1 cellular context compared by ENCODE assay signal in genomic region chr19:4817467-4818277, GRCh38.
TF ChIP-seq lines count a peak whose summit lies in the region.

No MANE protein-coding gene starts in this region.

TF ChIP-seq in HepG2, 621 proteins besides CTCF, POLR2A, EP300 and RAD21:
- no peak for TF ChIP-seq ZNF546 (CRISPR knock-in tag; conservative IDR thresholded peaks at IDR 0.05)
- TF ChIP-seq ZNF572 (CRISPR knock-in tag; IDR thresholded peaks at IDR 0.05): no peak
- TF ChIP-seq ZNF740 (CRISPR knock-in tag; IDR thresholded peaks at IDR 0.05): no peak
- TF ChIP-seq RBFOX2 (IDR thresholded peaks at IDR 0.05; ENCODE audit: low read depth, low read length): 0 out of 2 replicates have a peak, but pooled peaks have one; percentile 23
TF ChIP-seq in HepG2: peak in this region for 1.
